Comparison of ENCODE assay signal across 24 cellular contexts in genomic region chr13:113748862-113749451, GRCh38. TPM values are rescaled to one million over a fixed set of nuclear protein-coding genes. Genes with fewer than 3 reads are reported as not detected.
DNase-seq lines count a peak whose midpoint lies in the region; ATAC-seq, FAIRE-seq and TF ChIP-seq lines count a peak whose summit lies in the region.
"Had no signal": no experiment of that assay in that cellular context is flagged by ENCODE, and none has a peak within 500 bp of the region (broad histone marks: within the 10 kb centered on the region; RNA-seq: fewer than 3 reads in every experiment).

No MANE protein-coding gene starts in this region.

- H3K36me3 Mint-ChIP-seq in stimulated activated memory B cell treated with anti-CD40 and anti-IgM and Interleukin-4, amounts not matched to agents 10 μg/mL and 1 μg/mL and 100 μg/mL, for 72 hours: no peaks in the 10 kb centered on the region

- POLR2A ChIA-PET in H1 (lab: Charles Lee; ENCODE audit: partially characterized antibody): interaction anchor here (1.3 kb wide), 1 partner anchor 161 kb away, joined by 3 read pairs; no protein-coding TSS in a partner anchor

- ATAC-seq in Right ventricle myocardium inferior: no peak
- ATAC-seq in left cardiac atrium: no peak
- ATAC-seq in mucosa of descending colon: no peak
- peak; percentile 28 for ATAC-seq in stimulated activated memory B cell treated with anti-CD40 and anti-IgM and Interleukin-4, amounts not matched to agents 10 μg/mL and 1 μg/mL and 100 μg/mL, for 72 hours
- no peak for ATAC-seq in HG03097 (IDR thresholded peaks at IDR 0.05; ENCODE audit: low FRiP score, unreplicated experiment)

- no peak overlapping the region for H4K91ac ChIP-seq in H1 (replicated peaks; ENCODE audit: insufficient read length, low read length)

- no peaks in the 10 kb centered on the region for H3K27me3 ChIP-seq in H1 (replicated peaks in 1 of 4; ENCODE audit: control insufficient read depth in 3 of 4, extremely low read depth in 1 of 4, insufficient read depth in 3 of 4, low read length in 3 of 4)

- intact Hi-C loops in Right ventricle myocardium inferior (cut with DNase I): no loop called here
- intact Hi-C loops in left cardiac atrium (cut with DNase I): no loop called here
- intact Hi-C loops in mucosa of descending colon (cut with DNase I, micrococcal nuclease): no loop called here

- no peak overlapping the region for H3K27ac ChIP-seq in H1 (ENCODE audit: low read depth, low read length)
- H3K27ac ChIP-seq: SJSA1 had no signal

- TF ChIP-seq EP300 in H1 (IDR thresholded peaks at IDR 0.05; ENCODE audit: borderline replicate concordance in 1 of 2, low read depth in 2 of 2, low read length in 2 of 2): no peak

- H4K5ac ChIP-seq in H1 (ENCODE audit: insufficient read length, low read depth, low read length): no peak overlapping the region

- peaks cover 6% of the 10 kb centered on the region for H3K4me1 Mint-ChIP-seq in stimulated activated memory B cell treated with anti-CD40 and anti-IgM and Interleukin-4, amounts not matched to agents 10 μg/mL and 1 μg/mL and 100 μg/mL, for 72 hours

- no peak overlapping the region for H3K4ac ChIP-seq in H1 (replicated peaks; ENCODE audit: insufficient read length, low read depth, low read length)

- 84% methylated on average over 19 of the region's 22 CpGs; no CpG with 5 or more reads in 1 of the 2 experiments for WGBS in H1 (ENCODE audit: extremely low coverage in 1 of 2, insufficient coverage in 1 of 2, insufficient read length in 1 of 2, insufficient replicate concordance in 2 of 2, low coverage in 1 of 2, low lambda C conversion rate in 2 of 2, missing lambda C conversion rate in 1 of 2), 2 experiments

- no peak for TF ChIP-seq CTCF in H1 (IDR thresholded peaks at IDR 0.05; ENCODE audit: control extremely low read depth in 1 of 3, insufficient read depth in 1 of 3, low read depth in 1 of 3, low read length in 3 of 3)
- TF ChIP-seq CTCF in mucosa of descending colon (IDR thresholded peaks at IDR 0.05): no peak

- H3K79me2 ChIP-seq in H1 (ENCODE audit: control insufficient read depth in 1 of 2, insufficient read depth in 2 of 2, low read length in 2 of 2): no peaks in the 10 kb centered on the region

- H3K9me3 ChIP-seq in H1 (ENCODE audit: insufficient read depth in 2 of 2, low read depth in 1 of 2, low read length in 1 of 2) (peaks cover 9 to 10% of the 10 kb centered on the region in 2 experiments; a peak in 3 of 4 replicates), mucosa of descending colon (no peaks in the 10 kb centered on the region)

- H3K4me2 ChIP-seq in H1 (ENCODE audit: insufficient read depth in 1 of 2, low read depth in 2 of 2, low read length in 2 of 2): no peak overlapping the region

- H3K4me3 ChIP-seq in H1 (ENCODE audit: extremely low read depth in 1 of 4, insufficient read depth in 2 of 4, low read depth in 3 of 4, low read length in 4 of 4) (no peak overlapping the region), mucosa of descending colon (no peak overlapping the region)
- H3K4me3 ChIP-seq: SJSA1 had no signal

- H3K79me1 ChIP-seq in H1 (ENCODE audit: low read depth, low read length): no peaks in the 10 kb centered on the region

- DNase-seq in Right ventricle myocardium inferior (ENCODE audit: missing footprints): peak; percentile 50
- DNase-seq in left cardiac atrium: no peak
- DNase-seq in H1 (ENCODE audit: low read depth in 1 of 2, low spot score in 2 of 2): no peak
- DNase-seq in mucosa of descending colon: peak in 2 of 3 donors; percentile 17 to 37
- no peak for DNase-seq in SHP77 treated with DMSO at 0.1 percent for 48 hours (lab: John Stamatoyannopoulos, UW)
- no peak for DNase-seq in occipital lobe (lab: John Stamatoyannopoulos, UW)
- DNase-seq: 8988T, C1 segment of cervical spinal cord, DMS53, EL, GF-D8, H9, IMR-90, NCI-H1105, NCI-H146, NCI-H2029 treated with DMSO at 0.1 percent for 48 hours, NCI-H226, NCI-H510A treated with DMSO at 0.1 percent for 48 hours, NCI-H748 treated with DMSO at 0.1 percent for 48 hours had no signal

- no peak overlapping the region for H2AK5ac ChIP-seq in H1 (ENCODE audit: low read depth, low read length)

- H2BK15ac ChIP-seq in H1 (ENCODE audit: low read length): no peak overlapping the region

- no peak overlapping the region for H3K23ac ChIP-seq in H1 (ENCODE audit: insufficient read length)

- no peak for TF ChIP-seq RAD21 in H1 (IDR thresholded peaks at IDR 0.05 in 1 of 2, conservative IDR thresholded peaks at IDR 0.05 in 1 of 2; ENCODE audit: low read depth in 2 of 2, low read length in 2 of 2)

- no peak overlapping the region for H3K14ac ChIP-seq in H1 (ENCODE audit: insufficient read length)

- CTCF ChIA-PET in H1 (lab: Charles Lee; ENCODE audit: partially characterized antibody): no interaction called here

- H2BK20ac ChIP-seq in H1 (ENCODE audit: low read length): no peak overlapping the region

- H3K18ac ChIP-seq in H1 (ENCODE audit: extremely low read depth, low read length): no peak overlapping the region

- no peak overlapping the region for H2BK120ac ChIP-seq in H1 (replicated peaks; ENCODE audit: low read depth, low read length)

- H3K4me1 ChIP-seq in H1 (replicated peaks in 1 of 4; ENCODE audit: control insufficient read depth in 3 of 4, insufficient read depth in 4 of 4, low read length in 3 of 4): 0 out of 7 replicates have a peak, but pooled peaks cover 0 to 2% (median 0%) of the 10 kb centered on the region in 4 experiments
- H3K4me1 ChIP-seq in mucosa of descending colon (ENCODE audit: low read depth): no peaks in the 10 kb centered on the region
- H3K4me1 ChIP-seq: SJSA1 had no signal

- H3K56ac ChIP-seq in H1 (replicated peaks; ENCODE audit: insufficient read length, low read depth, low read length): no peak overlapping the region

- peak overlapping the region; percentile 66; the same call in 1 of the 2 replicates for H4K8ac ChIP-seq in H1 (ENCODE audit: extremely low read depth, insufficient read depth, low read length)

- no peak overlapping the region for H2BK5ac ChIP-seq in H1 (ENCODE audit: low read depth, low read length)

- H2AFZ ChIP-seq in H1 (ENCODE audit: low read length): no peak overlapping the region

- H4K20me1 ChIP-seq in H1 (replicated peaks in 1 of 2; ENCODE audit: control insufficient read depth in 1 of 2, insufficient read depth in 2 of 2, low read length in 2 of 2): peaks cover 0 to 7% of the 10 kb centered on the region in 2 experiments

- no peak for TF ChIP-seq POLR2A in H1 (IDR thresholded peaks at IDR 0.05; ENCODE audit: control extremely low read depth in 1 of 2, low read depth in 2 of 2, low read length in 2 of 2)

- H3K27ac Mint-ChIP-seq in stimulated activated memory B cell treated with anti-CD40 and anti-IgM and Interleukin-4, amounts not matched to agents 10 μg/mL and 1 μg/mL and 100 μg/mL, for 72 hours: no peak overlapping the region

- H3K9ac ChIP-seq in H1 (replicated peaks in 1 of 4; ENCODE audit: extremely low read depth in 1 of 4, low read depth in 3 of 4, low read length in 3 of 4): no peak overlapping the region

- H3K36me3 ChIP-seq in H1 (ENCODE audit: control insufficient read depth in 2 of 4, insufficient read depth in 4 of 4, low read length in 3 of 4) (no peaks in the 10 kb centered on the region; a peak in 1 of 8 replicates), mucosa of descending colon (ENCODE audit: low read depth) (no peaks in the 10 kb centered on the region)
- H3K36me3 ChIP-seq: SJSA1 had no signal

- H2BK12ac ChIP-seq in H1 (ENCODE audit: low read depth, low read length): no peak overlapping the region

- H3K9me3 Mint-ChIP-seq in stimulated activated memory B cell treated with anti-CD40 and anti-IgM and Interleukin-4, amounts not matched to agents 10 μg/mL and 1 μg/mL and 100 μg/mL, for 72 hours: peaks cover 10% of the 10 kb centered on the region

- peaks cover 22% of the 10 kb centered on the region for H3K27me3 Mint-ChIP-seq in stimulated activated memory B cell treated with anti-CD40 and anti-IgM and Interleukin-4, amounts not matched to agents 10 μg/mL and 1 μg/mL and 100 μg/mL, for 72 hours

- FAIRE-seq in H1 (lab: Jason Lieb, UNC): no peak
- FAIRE-seq: D721Med, HTR-8/SVneo had no signal

- no peak overlapping the region for H3K4me3 Mint-ChIP-seq in stimulated activated memory B cell treated with anti-CD40 and anti-IgM and Interleukin-4, amounts not matched to agents 10 μg/mL and 1 μg/mL and 100 μg/mL, for 72 hours
- H3K4me3 Mint-ChIP-seq: H9 had no signal

- H3K23me2 ChIP-seq in H1 (ENCODE audit: low read depth, low read length): 0 out of 2 replicates have a peak, but pooled peaks cover 4% of the 10 kb centered on the region

TF ChIP-seq in H1, 55 proteins besides CTCF, POLR2A, EP300 and RAD21 (continues in another document):
- TF ChIP-seq USF2 (IDR thresholded peaks at IDR 0.05; ENCODE audit: low read length) (no peak), SAP30 (IDR thresholded peaks at IDR 0.05; ENCODE audit: insufficient read depth, insufficient replicate concordance, low read length) (no peak), BCL11A (IDR thresholded peaks at IDR 0.05; ENCODE audit: low read depth in 2 of 2, low read length in 2 of 2) (no peak), CREB1 (IDR thresholded peaks at IDR 0.05) (no peak), GTF2F1 (IDR thresholded peaks at IDR 0.05; ENCODE audit: borderline replicate concordance, low read depth, low read length) (no peak), SP1 (IDR thresholded peaks at IDR 0.05; ENCODE audit: low read depth, low read length) (no peak), JUND (IDR thresholded peaks at IDR 0.05; ENCODE audit: low read length) (no peak), HDAC2 (IDR thresholded peaks at IDR 0.05; ENCODE audit: borderline replicate concordance in 1 of 2, low read depth in 2 of 2, low read length in 2 of 2) (no peak)

RNA-seq across cellular contexts. Expression of gene TMEM255B, which starts 10.1 kb away (rescaled TPM):
- total RNA-seq in Right ventricle myocardium inferior (9.8 TPM), left cardiac atrium (10 to 100 TPM; 10.5 to 14.1 TPM), mucosa of descending colon (1 to 10 TPM; 2.9 to 6.6 (median 6.3) TPM), occipital lobe (under 0.01 TPM)
- 2.7 and 4.4 TPM in 2 replicates for total RNA-seq in H1 (2021; fragmentation: NEBNext Ultra II Directional; extraction: Animal tissue kit (Norgen Biotek cat#: 25700))
- polyA plus RNA-seq in H1 (2011; rRNA removed): 3.4 and 5.0 TPM in 2 replicates
- 4.2 TPM for polyA plus RNA-seq in H1 (2011; cell fraction: cytosol; rRNA removed)
- 7.2 TPM for polyA plus RNA-seq in H1 (2011; cell fraction: nucleus; rRNA removed)
- polyA plus RNA-seq in H1 (2012, experiment 1 of 2): 3.0 to 4.2 TPM (median 3.7 TPM) in 4 replicates
- polyA plus RNA-seq in H1 (2012, experiment 2 of 2): 1.4 TPM
- polyA plus RNA-seq in H1 (2013, experiment 1 of 2): 1.6 TPM
- 2.3 TPM for polyA plus RNA-seq in H1 (2013, experiment 2 of 2)
- 0.50 and 1.6 TPM in 2 replicates for polyA minus RNA-seq in H1 (2011; rRNA and poly(A)+ RNA removed)
- polyA minus RNA-seq in H1 (2011; cell fraction: cytosol; rRNA and poly(A)+ RNA removed): 2.0 TPM
- 2.2 TPM for polyA minus RNA-seq in H1 (2011; cell fraction: nucleus; rRNA and poly(A)+ RNA removed)

Comparison
In these comparisons a context has a peak if more than half of its experiments do, and no peak if none do; other contexts are left out.
1. DNase-seq: peak in Right ventricle myocardium inferior (single experiment) and mucosa of descending colon (2 of 3); none in left cardiac atrium (single experiment), H1 (0 of 2), SHP77 treated with DMSO at 0.1 percent for 48 hours (single experiment) and occipital lobe (single experiment).